19 cellular contexts compared by ENCODE assay signal in the genomic region with DNA sequence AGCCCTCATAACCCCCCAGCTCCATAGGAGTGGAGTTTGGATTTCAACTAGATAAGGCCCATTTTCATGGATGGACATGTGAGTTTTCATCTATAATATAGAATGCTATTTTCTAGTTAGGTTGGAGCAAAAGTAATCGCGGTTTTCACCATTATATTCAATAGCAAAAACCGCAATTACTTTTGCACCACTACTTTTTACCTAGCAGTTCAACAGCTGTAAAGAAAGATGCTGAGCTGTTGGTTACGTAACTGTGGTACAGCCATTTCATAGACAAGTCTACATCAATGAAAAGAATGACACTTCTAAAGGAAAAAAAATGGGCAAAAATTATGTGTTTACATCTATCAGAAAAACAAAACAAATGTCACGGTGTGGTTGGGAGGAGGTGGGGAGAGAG.
DNase-seq lines count a peak whose midpoint lies in the region; ATAC-seq lines count a peak whose summit lies in the region.
"Had no signal": no experiment of that assay in that cellular context is flagged by ENCODE, and none has a peak within 500 bp of the region (broad histone marks: within the 10 kb centered on the region; RNA-seq: fewer than 3 reads in every experiment).

No MANE protein-coding gene starts in this region.

- no peaks in the 10 kb centered on the region for H3K36me3 Mint-ChIP-seq in activated naive CD4-positive, alpha-beta T cell treated with anti-CD3 and anti-CD28 coated beads, Interleukin-2, amount 50 U/mL, for 24 hours
- H3K36me3 Mint-ChIP-seq in T-helper 17 cell (ENCODE audit: low read depth): no peaks in the 10 kb centered on the region
- no peaks in the 10 kb centered on the region for H3K36me3 Mint-ChIP-seq in natural killer cell treated with Interleukin-12 subunit alpha and Interleukin-12 subunit beta and Interleukin-15 and Interleukin-18, amount 100 ng/mL, for 72 hours

- H3K9ac ChIP-seq in GM23248: no peak overlapping the region

- no peak overlapping the region for H3K4me2 ChIP-seq in GM23248 (ENCODE audit: unreplicated experiment)

- no peak for DNase-seq in activated naive CD4-positive, alpha-beta T cell (lab: John Stamatoyannopoulos, UW)
- DNase-seq in GF-D8 (lab: John Stamatoyannopoulos, UW): peak; percentile 4
- no peak for DNase-seq in T-helper 17 cell
- no peak for DNase-seq in natural killer cell treated with Interleukin-12 subunit alpha and Interleukin-12 subunit beta and Interleukin-15 and Interleukin-18, amount 100 ng/mL, for 72 hours (ENCODE audit: low spot score)
- DNase-seq in GM23248: no peak
- DNase-seq: activated CD4-positive, CD25-positive, alpha-beta regulatory T cell treated with anti-CD3 and anti-CD28 coated beads, Interleukin-2, amount 50 U/mL, for 72 hours; activated CD8-positive, alpha-beta memory T cell treated with anti-CD3 and anti-CD28 coated beads, Interleukin-2, amount 50 U/mL, for 4 hours; Calu3; NCI-H1417; NCI-H2107; NCI-H510A treated with DMSO at 0.1 percent for 48 hours; stimulated activated CD4-positive, alpha-beta T cell treated with anti-CD3 and anti-CD28 coated beads, Interleukin-12 subunit alpha, Interleukin-12 subunit beta, amount 100 ng/mL, for 4 hours; transverse colon had no signal

- 53 to 59% methylated on average over 5 of the region's 5 CpGs for WGBS in GM23248 (ENCODE audit: low coverage in 1 of 2, low lambda C conversion rate in 2 of 2, missing lambda C conversion rate in 2 of 2), 2 experiments

- no peak overlapping the region for H3K4me3 ChIP-seq in GM23248
- H3K4me3 ChIP-seq: cardiac muscle cell, transverse colon had no signal

- no peaks in the 10 kb centered on the region for H4K20me1 ChIP-seq in GM23248 (ENCODE audit: insufficient read depth)

- H3K27ac Mint-ChIP-seq in activated naive CD4-positive, alpha-beta T cell treated with anti-CD3 and anti-CD28 coated beads, Interleukin-2, amount 50 U/mL, for 24 hours: no peak overlapping the region
- H3K27ac Mint-ChIP-seq in T-helper 17 cell: peak overlapping the region; percentile 69
- H3K27ac Mint-ChIP-seq in natural killer cell treated with Interleukin-12 subunit alpha and Interleukin-12 subunit beta and Interleukin-15 and Interleukin-18, amount 100 ng/mL, for 72 hours: peak overlapping the region; percentile 27 to 33

- H3K27me3 Mint-ChIP-seq in activated naive CD4-positive, alpha-beta T cell treated with anti-CD3 and anti-CD28 coated beads, Interleukin-2, amount 50 U/mL, for 24 hours: no peaks in the 10 kb centered on the region
- no peaks in the 10 kb centered on the region for H3K27me3 Mint-ChIP-seq in T-helper 17 cell
- H3K27me3 Mint-ChIP-seq in natural killer cell treated with Interleukin-12 subunit alpha and Interleukin-12 subunit beta and Interleukin-15 and Interleukin-18, amount 100 ng/mL, for 72 hours: peaks cover 7 to 8% of the 10 kb centered on the region in 2 donors

- no peaks in the 10 kb centered on the region for H3K36me3 ChIP-seq in GM23248 (ENCODE audit: low read depth)
- H3K36me3 ChIP-seq: cardiac muscle cell, transverse colon had no signal

- H3K79me2 ChIP-seq in GM23248 (ENCODE audit: insufficient read depth): no peaks in the 10 kb centered on the region

- no peaks in the 10 kb centered on the region for H3K9me3 Mint-ChIP-seq in activated naive CD4-positive, alpha-beta T cell treated with anti-CD3 and anti-CD28 coated beads, Interleukin-2, amount 50 U/mL, for 24 hours
- H3K9me3 Mint-ChIP-seq in natural killer cell treated with Interleukin-12 subunit alpha and Interleukin-12 subunit beta and Interleukin-15 and Interleukin-18, amount 100 ng/mL, for 72 hours: no peaks in the 10 kb centered on the region

- H3F3A ChIP-seq in GM23248 (ENCODE audit: insufficient read depth): no peaks in the 10 kb centered on the region

- in situ Hi-C loops in GM23248 (cut with MboI): no loop called here

- peaks cover 61% of the 10 kb centered on the region for H3K4me1 Mint-ChIP-seq in activated naive CD4-positive, alpha-beta T cell treated with anti-CD3 and anti-CD28 coated beads, Interleukin-2, amount 50 U/mL, for 24 hours
- peaks cover 33% of the 10 kb centered on the region for H3K4me1 Mint-ChIP-seq in T-helper 17 cell
- peaks cover 48 to 51% of the 10 kb centered on the region in 2 donors for H3K4me1 Mint-ChIP-seq in natural killer cell treated with Interleukin-12 subunit alpha and Interleukin-12 subunit beta and Interleukin-15 and Interleukin-18, amount 100 ng/mL, for 72 hours (ENCODE audit: low read depth in 2 of 2)

- H2AFZ ChIP-seq in GM23248: no peak overlapping the region

- H3K9me3 ChIP-seq in T-helper 17 cell (ENCODE audit: control insufficient read depth, low read length, poor library complexity, severe bottlenecking): no peaks in the 10 kb centered on the region
- H3K9me3 ChIP-seq in GM23248 (ENCODE audit: low read depth): no peaks in the 10 kb centered on the region
- H3K9me3 ChIP-seq: transverse colon had no signal

- peak overlapping the region; percentile 8 for H3K4me3 Mint-ChIP-seq in activated naive CD4-positive, alpha-beta T cell treated with anti-CD3 and anti-CD28 coated beads, Interleukin-2, amount 50 U/mL, for 24 hours
- no peak overlapping the region for H3K4me3 Mint-ChIP-seq in T-helper 17 cell
- H3K4me3 Mint-ChIP-seq in natural killer cell treated with Interleukin-12 subunit alpha and Interleukin-12 subunit beta and Interleukin-15 and Interleukin-18, amount 100 ng/mL, for 72 hours: peak overlapping the region; percentile 60

- H3K27ac ChIP-seq in GM23248: no peak overlapping the region
- H3K27ac ChIP-seq: cardiac muscle cell, RWPE1, transverse colon had no signal

- no peaks in the 10 kb centered on the region for H3K4me1 ChIP-seq in GM23248 (ENCODE audit: insufficient read depth)

- ATAC-seq in T-helper 17 cell: peak; percentile 35
- no peak for ATAC-seq in natural killer cell treated with Interleukin-12 subunit alpha and Interleukin-12 subunit beta and Interleukin-15 and Interleukin-18, amount 100 ng/mL, for 72 hours
- no peak for ATAC-seq in HG03280 (IDR thresholded peaks at IDR 0.05; ENCODE audit: unreplicated experiment)
- ATAC-seq in GM19023 (IDR thresholded peaks at IDR 0.05; ENCODE audit: unreplicated experiment): no peak
- ATAC-seq: SK-N-SH treated with all-trans-retinoic acid at 6 μM for 48 hours had no signal

- no peaks in the 10 kb centered on the region for H3K9me2 ChIP-seq in GM23248 (ENCODE audit: insufficient read depth)

- no peaks in the 10 kb centered on the region for H3K27me3 ChIP-seq in GM23248 (replicated peaks; ENCODE audit: insufficient read depth)
- H3K27me3 ChIP-seq: cardiac muscle cell, transverse colon had no signal
